In the genomic region with DNA sequence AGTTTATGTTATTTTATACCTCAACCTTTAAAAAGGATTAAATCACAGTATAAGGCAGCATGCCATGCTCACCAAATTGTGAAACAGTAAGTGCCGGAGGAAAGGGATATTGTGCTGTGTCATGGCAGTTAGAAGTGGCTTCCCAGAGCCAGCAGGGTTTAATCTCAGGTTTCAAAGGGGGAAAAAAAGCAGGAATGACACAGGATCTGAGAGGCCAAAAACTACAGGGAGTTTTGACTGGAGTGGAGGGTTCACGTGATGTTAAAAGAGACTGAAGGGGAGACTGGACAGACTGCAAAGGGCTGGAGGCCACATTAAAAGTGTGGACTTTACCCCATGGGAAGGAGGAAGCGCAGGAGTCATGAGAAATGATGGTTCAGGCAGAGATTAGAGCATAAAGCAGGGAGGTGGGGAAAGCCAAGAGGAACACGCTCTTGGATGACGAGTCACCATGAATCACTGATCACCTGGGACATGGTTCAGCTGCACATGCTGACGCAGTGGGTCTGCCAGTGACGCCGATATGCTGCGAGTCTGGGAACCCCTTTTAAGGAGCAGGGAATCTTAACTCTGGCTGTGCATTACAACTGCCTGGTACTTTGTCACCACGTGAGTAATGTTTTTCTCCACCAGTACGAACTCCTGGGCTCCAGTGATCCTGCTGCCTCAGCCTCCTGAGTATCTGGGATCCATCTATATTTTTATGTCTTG, we compare ENCODE assay signal across 8 cellular contexts. TPM values are rescaled to one million over a fixed set of nuclear protein-coding genes. Genes with fewer than 3 reads are reported as not detected.
DNase-seq lines count a peak whose midpoint lies in the region; ATAC-seq and TF ChIP-seq lines count a peak whose summit lies in the region.

No MANE protein-coding gene starts in this region.

- peak overlapping the region; percentile 94 for H3K27ac ChIP-seq in cardiac muscle cell

- no peak for TF ChIP-seq CTCF in cardiac muscle cell (IDR thresholded peaks at IDR 0.05; ENCODE audit: low read depth, low read length)

- no peaks in the 10 kb centered on the region for H3K9me3 ChIP-seq in cardiac muscle cell (ENCODE audit: low read depth)

- H3K4me1 ChIP-seq in cardiac muscle cell (ENCODE audit: low read depth) = peaks cover 23% of the 10 kb centered on the region

- H3K4me3 ChIP-seq in cardiac muscle cell = no peak overlapping the region

- H3K36me3 ChIP-seq in cardiac muscle cell = no peaks in the 10 kb centered on the region

- ATAC-seq in HG03280 (IDR thresholded peaks at IDR 0.05; ENCODE audit: unreplicated experiment) = no peak

- DNase-seq in NCI-H2196 (lab: John Stamatoyannopoulos, UW; ENCODE audit: unreplicated experiment) = peak; percentile 63
- no peak for DNase-seq in NCI-H2196 treated with DMSO at 0.1 percent for 48 hours (lab: John Stamatoyannopoulos, UW; ENCODE audit: unreplicated experiment)
- peak; percentile 97 for DNase-seq in SW480 (ENCODE audit: low spot score)
- DNase-seq in cardiac muscle cell (ENCODE audit: low read depth in 1 of 2, low spot score in 1 of 2) = peak; percentile 87 to 98
- peak; percentile 93 for DNase-seq in posterior vena cava (ENCODE audit: low spot score)
- DNase-seq in activated CD4-positive, CD25-positive, alpha-beta regulatory T cell treated with anti-CD3 and anti-CD28 coated beads, Interleukin-2, amount 50 U/mL, for 72 hours = no peak
- DNase-seq in NCI-H774 (lab: John Stamatoyannopoulos, UW) = no peak

- H3K27me3 ChIP-seq in cardiac muscle cell = no peaks in the 10 kb centered on the region

- intact Hi-C loops in posterior vena cava (cut with DNase I) = loop anchor here in 1 of 2 donors (10.0 kb wide), 1 partner anchor 47 kb away; the partner anchor contains the start of gene MPPE1

RNA-seq across cellular contexts. Expression of gene CHMP1B, which starts 6.1 kb away (rescaled TPM):
- total RNA-seq in cardiac muscle cell (42.8 TPM in 2 replicates), posterior vena cava (10 to 100 TPM; 44.0 to 44.4 TPM)
- 46.9 and 52.7 TPM in 2 replicates for polyA plus RNA-seq in cardiac muscle cell

RNA-seq across cellular contexts. Expression of gene MPPE1, which starts 50.8 kb away (rescaled TPM):
- total RNA-seq in cardiac muscle cell (11.2 and 14.0 TPM in 2 replicates), posterior vena cava (10 to 100 TPM; 26.2 to 39.6 TPM)
- polyA plus RNA-seq in cardiac muscle cell = 34.4 and 44.1 TPM in 2 replicates

Comparison
In these comparisons a context has a peak if more than half of its experiments do, and no peak if none do; other contexts are left out.
1. DNase-seq: peak in NCI-H2196 (single experiment), SW480 (single experiment), cardiac muscle cell (2 of 2) and posterior vena cava (single experiment); none in NCI-H2196 treated with DMSO at 0.1 percent for 48 hours (single experiment), activated CD4-positive, CD25-positive, alpha-beta regulatory T cell treated with anti-CD3 and anti-CD28 coated beads, Interleukin-2, amount 50 U/mL, for 72 hours (single experiment) and NCI-H774 (single experiment).